In the genomic region with DNA sequence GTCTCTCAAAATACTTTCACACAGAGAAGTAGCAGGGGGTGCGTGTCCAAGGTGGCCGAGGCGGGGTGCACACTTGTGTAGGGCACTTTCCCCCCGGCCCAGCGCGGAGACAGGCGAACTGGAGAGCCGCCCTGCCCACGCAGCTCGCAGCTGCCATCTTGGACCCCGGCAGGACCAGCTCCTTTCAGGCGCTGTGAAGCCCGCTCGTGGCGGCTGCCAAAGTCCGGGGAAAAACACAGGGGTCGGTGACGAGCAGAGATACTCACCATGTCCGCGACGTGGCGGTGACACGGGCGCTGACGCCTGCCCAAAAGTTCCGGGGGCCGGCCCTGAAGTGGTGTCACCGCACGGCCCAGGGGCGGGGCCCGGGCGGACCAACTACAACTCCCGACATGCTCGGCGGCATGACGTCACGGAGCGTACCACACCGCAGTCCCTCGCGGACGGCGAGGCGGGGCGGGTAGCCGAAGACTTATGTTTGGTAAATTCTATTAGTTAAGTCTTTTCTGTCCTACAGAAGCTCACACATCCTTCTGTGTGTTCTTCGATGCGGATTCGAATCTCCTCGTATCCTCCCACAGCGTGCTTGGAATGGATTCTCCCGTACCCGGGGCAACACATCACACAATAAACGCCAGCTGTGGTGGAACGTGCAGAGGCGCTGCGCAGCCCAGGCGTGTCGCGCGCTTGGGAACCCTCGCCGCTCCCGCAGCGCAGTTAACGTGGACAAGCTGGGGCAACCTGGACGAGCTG, we compare ENCODE assay signal across 8 cellular contexts. TPM values are rescaled to one million over a fixed set of nuclear protein-coding genes. Genes with fewer than 3 reads are reported as not detected.
DNase-seq lines count a peak whose midpoint lies in the region; ATAC-seq and TF ChIP-seq lines count a peak whose summit lies in the region.

A gene with protein sequence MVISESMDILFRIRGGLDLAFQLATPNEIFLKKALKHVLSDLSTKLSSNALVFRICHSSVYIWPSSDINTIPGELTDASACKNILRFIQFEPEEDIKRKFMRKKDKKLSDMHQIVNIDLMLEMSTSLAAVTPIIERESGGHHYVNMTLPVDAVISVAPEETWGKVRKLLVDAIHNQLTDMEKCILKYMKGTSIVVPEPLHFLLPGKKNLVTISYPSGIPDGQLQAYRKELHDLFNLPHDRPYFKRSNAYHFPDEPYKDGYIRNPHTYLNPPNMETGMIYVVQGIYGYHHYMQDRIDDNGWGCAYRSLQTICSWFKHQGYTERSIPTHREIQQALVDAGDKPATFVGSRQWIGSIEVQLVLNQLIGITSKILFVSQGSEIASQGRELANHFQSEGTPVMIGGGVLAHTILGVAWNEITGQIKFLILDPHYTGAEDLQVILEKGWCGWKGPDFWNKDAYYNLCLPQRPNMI (minus strand): TSS at position 365 of the 753 bp plus-strand sequence. CDS start 96 bp downstream, at position 269.

- no peaks in the 10 kb centered on the region for H3K79me2 ChIP-seq in SU-DHL-6 (ENCODE audit: insufficient read depth, low read length)

- H3K36me3 ChIP-seq in SU-DHL-6 (ENCODE audit: low read length), result 0 out of 2 replicates have a peak, but pooled peaks cover 3% of the 10 kb centered on the region
- H3K36me3 ChIP-seq in thoracic aorta, result no peaks in the 10 kb centered on the region

- peak within 1 kb of the TSS; percentile 83 for H3K4me3 ChIP-seq in GM12864 (ENCODE audit: low read depth, low read length)
- peak within 1 kb of the TSS; percentile 75 for H3K4me3 ChIP-seq in SU-DHL-6 (ENCODE audit: insufficient read depth, low read length, poor library complexity, severe bottlenecking)
- peak within 1 kb of the TSS; percentile 79 for H3K4me3 ChIP-seq in thoracic aorta

- no peaks in the 10 kb centered on the region for H3K9me2 ChIP-seq in SU-DHL-6 (replicated peaks; ENCODE audit: insufficient read depth, low read length)

- H4K20me1 ChIP-seq in SU-DHL-6 (ENCODE audit: low read depth, low read length), result no peaks in the 10 kb centered on the region

- H3K27ac ChIP-seq in SU-DHL-6 (ENCODE audit: low read depth, low read length) (peak within 1 kb of the TSS; percentile 77), thoracic aorta (peak within 1 kb of the TSS; percentile 90 to 91)

- POLR2A ChIA-PET in activated naive CD8-positive, alpha-beta T cell treated with anti-CD3 and anti-CD28 coated beads, Interleukin-2, amount 10 ng/mL, durations not matched to agents 7 days and 5 days (lab: Charles Lee), result interaction anchor here (1.1 to 2.7 kb wide), 3 partner anchors 9 to 30 kb away, joined by 3 to 27 read pairs (median 6); a partner anchor contains a TSS

- DNase-seq in GM12864 (ENCODE audit: low read depth) (peak; percentile 79), NCI-H1092 treated with DMSO at 0.1 percent for 48 hours (lab: John Stamatoyannopoulos, UW) (peak; percentile 85), Right ventricle myocardium inferior (ENCODE audit: missing footprints) (peak; percentile 95), osteocyte (ENCODE audit: extremely low spot score, unreplicated experiment) (peak; percentile 96), thoracic aorta (ENCODE audit: low spot score) (peak; percentile 59)
- peak; percentile 93 for DNase-seq in activated naive CD8-positive, alpha-beta T cell treated with anti-CD3 and anti-CD28 coated beads, Interleukin-2, amount 10 ng/mL, durations not matched to agents 7 days and 5 days

- H3K9ac ChIP-seq in SU-DHL-6 (ENCODE audit: low read length), result peak within 1 kb of the TSS; percentile 72

- intact Hi-C loops in Right ventricle myocardium inferior (cut with DNase I), result loop anchor here (2.0 kb wide), 2 partner anchors 29 to 45 kb away; a partner anchor contains a TSS

- H3K9me3 Mint-ChIP-seq in activated naive CD8-positive, alpha-beta T cell treated with anti-CD3 and anti-CD28 coated beads, Interleukin-2, amount 10 ng/mL, durations not matched to agents 7 days and 5 days, result no peaks in the 10 kb centered on the region
- H3K9me3 Mint-ChIP-seq in osteocyte (ENCODE audit: unreplicated experiment), result no peaks in the 10 kb centered on the region

- H3K27ac Mint-ChIP-seq in activated naive CD8-positive, alpha-beta T cell treated with anti-CD3 and anti-CD28 coated beads, Interleukin-2, amount 10 ng/mL, durations not matched to agents 7 days and 5 days, result peak within 1 kb of the TSS; percentile 86
- peak within 1 kb of the TSS; percentile 100 for H3K27ac Mint-ChIP-seq in osteocyte (ENCODE audit: unreplicated experiment)

- H3K4me1 Mint-ChIP-seq in activated naive CD8-positive, alpha-beta T cell treated with anti-CD3 and anti-CD28 coated beads, Interleukin-2, amount 10 ng/mL, durations not matched to agents 7 days and 5 days, result peaks cover 18% of the 10 kb centered on the region
- H3K4me1 Mint-ChIP-seq in osteocyte (ENCODE audit: unreplicated experiment), result peaks cover 30% of the 10 kb centered on the region

- H3K36me3 Mint-ChIP-seq in activated naive CD8-positive, alpha-beta T cell treated with anti-CD3 and anti-CD28 coated beads, Interleukin-2, amount 10 ng/mL, durations not matched to agents 7 days and 5 days, result peaks cover 12% of the 10 kb centered on the region
- peaks cover 10% of the 10 kb centered on the region for H3K36me3 Mint-ChIP-seq in osteocyte (ENCODE audit: unreplicated experiment)

- H3K9me3 ChIP-seq in SU-DHL-6 (ENCODE audit: insufficient read depth, low read length), result no peaks in the 10 kb centered on the region
- no peaks in the 10 kb centered on the region for H3K9me3 ChIP-seq in thoracic aorta

- peak within 1 kb of the TSS; percentile 93 for H2AFZ ChIP-seq in SU-DHL-6 (ENCODE audit: low read depth, low read length, severe bottlenecking)

- peak within 1 kb of the TSS; percentile 86 for H3K4me3 Mint-ChIP-seq in activated naive CD8-positive, alpha-beta T cell treated with anti-CD3 and anti-CD28 coated beads, Interleukin-2, amount 10 ng/mL, durations not matched to agents 7 days and 5 days
- H3K4me3 Mint-ChIP-seq in osteocyte (ENCODE audit: unreplicated experiment), result peak within 1 kb of the TSS; percentile 87

- H3K4me2 ChIP-seq in SU-DHL-6 (ENCODE audit: low read depth, low read length, poor library complexity, severe bottlenecking), result peak within 1 kb of the TSS; percentile 72

- peaks cover 22 to 44% of the 10 kb centered on the region in 2 donors for H3K4me1 ChIP-seq in thoracic aorta (ENCODE audit: control insufficient read depth in 1 of 2, low read depth in 2 of 2)

- ATAC-seq in HG02623 (IDR thresholded peaks at IDR 0.05; ENCODE audit: unreplicated experiment) (peak; percentile 90), Right ventricle myocardium inferior (peak; percentile 97), thoracic aorta (ENCODE audit: insufficient number of reproducible peaks, low FRiP score, low read depth) (peak; percentile 96)
- peak; percentile 91 for ATAC-seq in activated naive CD8-positive, alpha-beta T cell treated with anti-CD3 and anti-CD28 coated beads, Interleukin-2, amount 10 ng/mL, durations not matched to agents 7 days and 5 days (ENCODE audit: low read depth)

- TF ChIP-seq CTCF in GM12864 (IDR thresholded peaks at IDR 0.05; ENCODE audit: low read depth, low read length, missing control alignments), result no peak
- no peak for TF ChIP-seq CTCF in SU-DHL-6 (IDR thresholded peaks at IDR 0.05; ENCODE audit: insufficient read depth, low read length, poor library complexity, severe bottlenecking)
- TF ChIP-seq CTCF in osteocyte (IDR thresholded peaks at IDR 0.05), result no peak
- no peak for TF ChIP-seq CTCF in thoracic aorta (IDR thresholded peaks at IDR 0.05)

- peaks cover 7% of the 10 kb centered on the region for H3K27me3 Mint-ChIP-seq in activated naive CD8-positive, alpha-beta T cell treated with anti-CD3 and anti-CD28 coated beads, Interleukin-2, amount 10 ng/mL, durations not matched to agents 7 days and 5 days
- no peaks in the 10 kb centered on the region for H3K27me3 Mint-ChIP-seq in osteocyte (ENCODE audit: unreplicated experiment)

- no peaks in the 10 kb centered on the region for H3F3A ChIP-seq in SU-DHL-6 (ENCODE audit: insufficient read depth)

- H3K27me3 ChIP-seq in SU-DHL-6 (ENCODE audit: low read length) (no peaks in the 10 kb centered on the region), thoracic aorta (replicated peaks; ENCODE audit: insufficient read depth) (no peaks in the 10 kb centered on the region)

RNA-seq across cellular contexts. Expression of the gene that starts here (rescaled TPM):
- total RNA-seq in activated naive CD8-positive, alpha-beta T cell treated with anti-CD3 and anti-CD28 coated beads, Interleukin-2, amount 10 ng/mL, durations not matched to agents 7 days and 5 days, result 10 to 100 TPM; 19.8 to 24.1 TPM
- total RNA-seq in Right ventricle myocardium inferior (42.0 TPM), osteocyte (26.5 and 28.6 TPM in 2 replicates), thoracic aorta (10 to 100 TPM; 35.1 to 44.7 TPM)

Comparison
In these comparisons a context has a peak if more than half of its experiments do, and no peak if none do; other contexts are left out.
1. Peak in every context shown above with its lines: DNase-seq, ATAC-seq, H3K4me3 ChIP-seq and H3K27ac ChIP-seq.